ENCODE assay signal across 16 cellular contexts in the genomic region with DNA sequence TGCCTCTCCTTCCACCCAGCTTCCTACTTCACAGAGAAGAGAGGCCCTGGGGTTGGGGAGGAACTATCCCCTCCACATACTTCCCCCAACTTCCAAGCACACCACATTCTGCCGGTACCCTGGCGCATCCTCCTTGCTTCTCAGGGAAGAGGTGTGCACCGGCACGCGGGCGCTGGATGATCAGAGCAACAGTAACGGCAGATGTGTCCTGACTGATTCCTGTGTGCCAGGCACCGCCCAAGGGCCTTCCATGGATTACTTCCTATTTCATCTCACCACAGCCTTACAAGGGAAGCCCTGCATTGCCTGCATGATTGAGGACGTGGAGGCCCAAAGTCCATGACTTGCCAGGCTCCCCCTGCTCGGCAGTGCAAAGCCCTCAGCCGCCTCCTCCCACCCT. TPM values are rescaled to one million over a fixed set of nuclear protein-coding genes. Genes with fewer than 3 reads are reported as not detected.
DNase-seq lines count a peak whose midpoint lies in the region; ATAC-seq and TF ChIP-seq lines count a peak whose summit lies in the region.
"Had no signal": no experiment of that assay in that cellular context is flagged by ENCODE, and none has a peak within 500 bp of the region (broad histone marks: within the 10 kb centered on the region; RNA-seq: fewer than 3 reads in every experiment).

No MANE protein-coding gene starts in this region.

- H3K14ac ChIP-seq in neuronal stem cell (ENCODE audit: low read length): no peak overlapping the region

- H3K27ac ChIP-seq in dorsolateral prefrontal cortex: peak overlapping the region in 52 of 59 donors; percentile 46 to 100 (median 98)
- H3K27ac ChIP-seq in neuronal stem cell (replicated peaks; ENCODE audit: low read length): no peak overlapping the region

- H3K4ac ChIP-seq in neuronal stem cell (ENCODE audit: low read length): no peak overlapping the region

- intact Hi-C loops in dorsolateral prefrontal cortex (cut with DNase I): no loop called here

- H4K8ac ChIP-seq in neuronal stem cell (ENCODE audit: low read depth, low read length): peak overlapping the region; percentile 23

- peak overlapping the region; percentile 50 for H3K9ac ChIP-seq in neuronal stem cell (ENCODE audit: low read depth, low read length, poor library complexity)

- no peaks in the 10 kb centered on the region for H3K36me3 ChIP-seq in neuronal stem cell (replicated peaks in 1 of 2; ENCODE audit: control insufficient read depth in 2 of 2, insufficient read depth in 2 of 2, low read length in 2 of 2)
- H3K36me3 ChIP-seq: HAP-1 had no signal

- H3K4me2 ChIP-seq in neuronal stem cell (ENCODE audit: insufficient read depth, low read length, poor library complexity, severe bottlenecking): no peak overlapping the region

- peak overlapping the region; percentile 73 for H3K18ac ChIP-seq in neuronal stem cell (ENCODE audit: low read length)

- ATAC-seq in HG02938 (IDR thresholded peaks at IDR 0.05; ENCODE audit: unreplicated experiment): no peak
- no peak for ATAC-seq in GM21786 (IDR thresholded peaks at IDR 0.05; ENCODE audit: unreplicated experiment)
- ATAC-seq: CD8-positive, alpha-beta T cell had no signal

- H3K4me3 ChIP-seq in NB4 (ENCODE audit: low read depth, low read length) (no peak overlapping the region), dorsolateral prefrontal cortex (no peak overlapping the region), neuronal stem cell (ENCODE audit: low read length in 2 of 2) (no peak overlapping the region)
- H3K4me3 ChIP-seq: HAP-1 had no signal

- no peaks in the 10 kb centered on the region for H3K27me3 ChIP-seq in dorsolateral prefrontal cortex
- H3K27me3 ChIP-seq in neuronal stem cell (ENCODE audit: control insufficient read depth in 3 of 3, insufficient read depth in 3 of 3, low read depth in 1 of 3, low read length in 3 of 3): peaks cover 0 to 6% (median 3%) of the 10 kb centered on the region in 3 experiments

- peak overlapping the region; percentile 53 for H2BK120ac ChIP-seq in neuronal stem cell (ENCODE audit: low read depth, low read length)

- no peak for TF ChIP-seq POLR2A in NB4 (IDR thresholded peaks at IDR 0.05; ENCODE audit: extremely low read depth, insufficient read length)

- no CpG with 5 or more reads among the region's 11 CpGs for WGBS in neuronal stem cell (ENCODE audit: extremely low coverage in 2 of 2, insufficient read length in 2 of 2, insufficient replicate concordance in 1 of 2), 2 donors

- H2AK5ac ChIP-seq in neuronal stem cell (ENCODE audit: low read depth, low read length): peak overlapping the region; percentile 25

- peaks cover 2 to 8% of the 10 kb centered on the region in 2 donors for H3K4me1 ChIP-seq in neuronal stem cell (ENCODE audit: control insufficient read depth in 2 of 2, insufficient read depth in 1 of 2, low read depth in 1 of 2, low read length in 2 of 2)
- H3K4me1 ChIP-seq: HAP-1 had no signal

- H2BK15ac ChIP-seq in neuronal stem cell (ENCODE audit: low read length): no peak overlapping the region

- H3K23ac ChIP-seq in neuronal stem cell (ENCODE audit: low read depth, low read length, poor library complexity): no peak overlapping the region

- H2BK12ac ChIP-seq in neuronal stem cell (ENCODE audit: low read length): no peak overlapping the region

- peaks cover 2% of the 10 kb centered on the region in 2 donors for H3K9me3 ChIP-seq in neuronal stem cell (replicated peaks in 1 of 2; ENCODE audit: control insufficient read depth in 2 of 2, insufficient read depth in 1 of 2, low read depth in 1 of 2, low read length in 2 of 2)

- no peaks in the 10 kb centered on the region for H3K79me1 ChIP-seq in neuronal stem cell (ENCODE audit: low read depth, low read length)

- TF ChIP-seq CTCF in NB4 (IDR thresholded peaks at IDR 0.05; ENCODE audit: low read depth, low read length): no peak
- TF ChIP-seq CTCF in dorsolateral prefrontal cortex (IDR thresholded peaks at IDR 0.05 in 54 of 56, conservative IDR thresholded peaks at IDR 0.05 in 2 of 56; ENCODE audit: low read depth in 1 of 56, partially characterized antibody in 56 of 56): no peak

- H4K91ac ChIP-seq in neuronal stem cell (ENCODE audit: low read depth, low read length, poor library complexity): no peak overlapping the region

- H2AFZ ChIP-seq in neuronal stem cell (ENCODE audit: low read length): no peak overlapping the region

- DNase-seq in 8988T (peak; percentile 14), NB4 (ENCODE audit: low read depth) (peak; percentile 21), dorsolateral prefrontal cortex (no peak), neuronal stem cell (ENCODE audit: low spot score) (no peak), DMS153 (lab: John Stamatoyannopoulos, UW) (no peak)
- DNase-seq in activated CD4-positive, alpha-beta T cell treated with anti-CD3 and anti-CD28 coated beads, Interleukin-2, amount 50 U/mL, for 1 hour: no peak
- DNase-seq: ACHN; C1 segment of cervical spinal cord; CD8-positive, alpha-beta T cell; COR-L47; DND-41; GDM1; IMR-90 had no signal

- H2BK5ac ChIP-seq in neuronal stem cell (ENCODE audit: low read length): no peak overlapping the region

RNA-seq across cellular contexts. Expression of a gene that starts 21.1 kb away (rescaled TPM):
- 10 to 100 TPM in 13 of 120 experiments, 1 to 10 TPM in 107; 1.3 to 18.4 (median 4.9) TPM for total RNA-seq in dorsolateral prefrontal cortex
- polyA plus RNA-seq in neuronal stem cell (2013, experiment 1 of 2): 0.10 TPM
- 0.01 TPM for polyA plus RNA-seq in neuronal stem cell (2013, experiment 2 of 2)

RNA-seq across cellular contexts. Expression of a gene that starts 52.9 kb away (rescaled TPM):
- 100 to 1,000 TPM in 11 of 120 experiments, 10 to 100 TPM in 106, 1 to 10 TPM in 3; 7.4 to 185 (median 44.7) TPM for total RNA-seq in dorsolateral prefrontal cortex
- 0.06 TPM for polyA plus RNA-seq in neuronal stem cell (2013, experiment 1 of 2)
- 0.07 TPM for polyA plus RNA-seq in neuronal stem cell (2013, experiment 2 of 2)
- total RNA-seq: CD8-positive, alpha-beta T cell; IMR-90 had no signal
- polyA plus RNA-seq: IMR-90 had no signal

RNA-seq across cellular contexts. Expression of a gene that starts 55.0 kb away (rescaled TPM):
- 10 to 100 TPM in 114 of 120 experiments, 1 to 10 TPM in 6; 8.3 to 26.1 (median 14.4) TPM for total RNA-seq in dorsolateral prefrontal cortex
- 24.6 TPM for polyA plus RNA-seq in neuronal stem cell (2013, experiment 1 of 2)
- polyA plus RNA-seq in neuronal stem cell (2013, experiment 2 of 2): 25.1 TPM

Comparison
In these comparisons a context has a peak if more than half of its experiments do, and no peak if none do; other contexts are left out.
1. DNase-seq: peak in 8988T (single experiment) and NB4 (single experiment); none in dorsolateral prefrontal cortex (0 of 10), neuronal stem cell (single experiment), activated CD4-positive, alpha-beta T cell treated with anti-CD3 and anti-CD28 coated beads, Interleukin-2, amount 50 U/mL, for 1 hour (single experiment) and DMS153 (single experiment).